ENCODE assay signal across 11 cellular contexts in genomic region chr11:12163181-12163841, GRCh38. TPM values are rescaled to one million over a fixed set of nuclear protein-coding genes. Genes with fewer than 3 reads are reported as not detected.
A peak's percentile ranks its signal among the peaks of the same experiment; 100 is the strongest.
DNase-seq lines count a peak whose midpoint lies in the region; ATAC-seq and TF ChIP-seq lines count a peak whose summit lies in the region.
"Had no signal": no experiment of that assay in that cellular context is flagged by ENCODE, and none has a peak within 500 bp of the region (broad histone marks: within the 10 kb centered on the region; RNA-seq: fewer than 3 reads in every experiment).

No MANE protein-coding gene starts in this region.

- H3K9me3 Mint-ChIP-seq in HFFc6, result no peaks in the 10 kb centered on the region
- H3K9me3 Mint-ChIP-seq in activated naive CD8-positive, alpha-beta T cell treated with anti-CD3 and anti-CD28 coated beads, Interleukin-2, amount 50 U/mL, for 24 hours, result no peaks in the 10 kb centered on the region

- H3K4me3 ChIP-seq in heart left ventricle, result peak overlapping the region in 1 of 12 donors; percentile 10

- peaks cover 3% of the 10 kb centered on the region for H3K27me3 Mint-ChIP-seq in HFFc6 (ENCODE audit: insufficient read depth)
- no peaks in the 10 kb centered on the region for H3K27me3 Mint-ChIP-seq in activated naive CD8-positive, alpha-beta T cell treated with anti-CD3 and anti-CD28 coated beads, Interleukin-2, amount 50 U/mL, for 24 hours

- peaks cover 95% of the 10 kb centered on the region for H3K4me1 Mint-ChIP-seq in HFFc6 (ENCODE audit: low read depth)
- H3K4me1 Mint-ChIP-seq in activated naive CD8-positive, alpha-beta T cell treated with anti-CD3 and anti-CD28 coated beads, Interleukin-2, amount 50 U/mL, for 24 hours, result peaks cover 71% of the 10 kb centered on the region

- intact Hi-C loops in heart left ventricle (cut with DNase I), result loop anchor here in 6 of 10 donors (2.0 to 10.0 kb wide), 6 partner anchors 13 to 74 kb away; no protein-coding TSS in a partner anchor

- no peaks in the 10 kb centered on the region for H3K9me3 ChIP-seq in heart left ventricle

- peak overlapping the region; percentile 78 to 96 (median 86) for H3K27ac ChIP-seq in heart left ventricle

- H3K4me1 ChIP-seq in heart left ventricle, result peaks cover 3 to 98% (median 74%) of the 10 kb centered on the region in 12 donors

- TF ChIP-seq CTCF in HFFc6 (IDR thresholded peaks at IDR 0.05), result no peak
- no peak for TF ChIP-seq CTCF in heart left ventricle (IDR thresholded peaks at IDR 0.05)
- TF ChIP-seq CTCF in omental fat pad (IDR thresholded peaks at IDR 0.05), result no peak

- peak overlapping the region; percentile 99 for H3K27ac Mint-ChIP-seq in HFFc6
- no peak overlapping the region for H3K27ac Mint-ChIP-seq in activated naive CD8-positive, alpha-beta T cell treated with anti-CD3 and anti-CD28 coated beads, Interleukin-2, amount 50 U/mL, for 24 hours

- H3K36me3 ChIP-seq in heart left ventricle, result peaks cover 0 to 41% (median 18%) of the 10 kb centered on the region in 9 donors

- ATAC-seq in activated naive CD8-positive, alpha-beta T cell treated with anti-CD3 and anti-CD28 coated beads, Interleukin-2, amount 50 U/mL, for 24 hours, result no peak
- peak; percentile 70 to 82 (median 75) for ATAC-seq in heart left ventricle
- ATAC-seq in omental fat pad (ENCODE audit: low FRiP score), result no peak
- ATAC-seq in GM21423 (IDR thresholded peaks at IDR 0.05; ENCODE audit: unreplicated experiment), result no peak
- no peak for ATAC-seq in esophagus mucosa
- no peak for ATAC-seq in HG02571 (IDR thresholded peaks at IDR 0.05; ENCODE audit: unreplicated experiment)

- no peak for TF ChIP-seq POLR2A in heart left ventricle (IDR thresholded peaks at IDR 0.05)

- no peaks in the 10 kb centered on the region for H3K27me3 ChIP-seq in heart left ventricle

- peak; percentile 96 for DNase-seq in HFFc6
- DNase-seq in activated naive CD8-positive, alpha-beta T cell treated with anti-CD3 and anti-CD28 coated beads, Interleukin-2, amount 50 U/mL, for 24 hours, result peak; percentile 1
- peak in 4 of 5 donors; percentile 67 to 91 (median 80) for DNase-seq in heart left ventricle
- peak; percentile 95 for DNase-seq in smooth muscle cell of the brain vasculature (ENCODE audit: low read depth, low spot score)
- no peak for DNase-seq in omental fat pad (ENCODE audit: low spot score)
- DNase-seq: activated CD4-positive, alpha-beta T cell treated with anti-CD3 and anti-CD28 coated beads for 1 hour; NCI-H2081 treated with DMSO at 0.1 percent for 48 hours; stimulated activated CD4-positive, alpha-beta T cell treated with anti-CD3 and anti-CD28 coated beads, Interleukin-15, amount 100 ng/mL, for 24 hours had no signal

- H3K4me3 Mint-ChIP-seq in HFFc6, result peak overlapping the region; percentile 77
- no peak overlapping the region for H3K4me3 Mint-ChIP-seq in activated naive CD8-positive, alpha-beta T cell treated with anti-CD3 and anti-CD28 coated beads, Interleukin-2, amount 50 U/mL, for 24 hours

- peaks cover 63% of the 10 kb centered on the region for H3K36me3 Mint-ChIP-seq in HFFc6 (ENCODE audit: low read depth)
- H3K36me3 Mint-ChIP-seq in activated naive CD8-positive, alpha-beta T cell treated with anti-CD3 and anti-CD28 coated beads, Interleukin-2, amount 50 U/mL, for 24 hours (ENCODE audit: low read depth), result peaks cover 6% of the 10 kb centered on the region

- 50 to 68% (median 60%) methylated on average over 10 to 13 of the region's 13 CpGs for WGBS in heart left ventricle, 4 donors

RNA-seq across cellular contexts. Expression of gene MICAL2, which starts 52.9 kb away (rescaled TPM):
- 100 to 1,000 TPM; 199 to 252 (median 233) TPM for total RNA-seq in HFFc6 (2021; fragmentation: NEBNext Ultra II Directional; extraction: Animal tissue kit (Norgen Biotek cat#: 25700))
- 100 to 1,000 TPM in 2 of 9 donors, 10 to 100 TPM in 7; 48.2 to 110 (median 87.8) TPM for total RNA-seq in heart left ventricle
- polyA plus RNA-seq in heart left ventricle, result 10 to 100 TPM; 37.6 to 86.4 TPM
- total RNA-seq in omental fat pad, result 100 to 1,000 TPM in 1 of 4 donors, 10 to 100 TPM in 3; 34.3 to 143 (median 57.0) TPM
- total RNA-seq in esophagus mucosa, result 15.5 TPM

Comparison
In these comparisons a context has a peak if more than half of its experiments do, and no peak if none do; other contexts are left out.
1. ATAC-seq: peak in heart left ventricle (4 of 4); none in activated naive CD8-positive, alpha-beta T cell treated with anti-CD3 and anti-CD28 coated beads, Interleukin-2, amount 50 U/mL, for 24 hours (single experiment), omental fat pad (single experiment), GM21423 (single experiment), esophagus mucosa (single experiment) and HG02571 (single experiment).